ENCODE assay signal across 29 cellular contexts in genomic region chr6:69693749-69694148, GRCh38.
DNase-seq lines count a peak whose midpoint lies in the region; ATAC-seq, FAIRE-seq and TF ChIP-seq lines count a peak whose summit lies in the region.
"Had no signal": no experiment of that assay in that cellular context is flagged by ENCODE, and none has a peak within 500 bp of the region (broad histone marks: within the 10 kb centered on the region; RNA-seq: fewer than 3 reads in every experiment).

No MANE protein-coding gene starts in this region.

- TF ChIP-seq EP300 in upper lobe of left lung (IDR thresholded peaks at IDR 0.05), result no peak

- CTCF ChIA-PET in CD4-positive, alpha-beta memory T cell (lab: Charles Lee; ENCODE audit: partially characterized antibody), result no interaction called here

- TF ChIP-seq CTCF in AG10803 (conservative IDR thresholded peaks at IDR 0.05; ENCODE audit: low read length), result no peak
- TF ChIP-seq CTCF in fibroblast of mammary gland (conservative IDR thresholded peaks at IDR 0.05; ENCODE audit: control insufficient read depth, insufficient read depth, low read depth, low read length), result no peak
- TF ChIP-seq CTCF in osteocyte (IDR thresholded peaks at IDR 0.05), result no peak
- TF ChIP-seq CTCF in upper lobe of left lung (IDR thresholded peaks at IDR 0.05), result no peak

- DNase-seq in AG10803 (ENCODE audit: low read depth) (peak; percentile 16), HS-5 (ENCODE audit: low read depth) (peak; percentile 2), fibroblast of mammary gland (ENCODE audit: low read depth) (peak; percentile 40), osteocyte (ENCODE audit: extremely low spot score, unreplicated experiment) (no peak), H54 (ENCODE audit: insufficient read length, low spot score) (no peak), upper lobe of left lung (no peak), NCI-H1436 treated with DMSO at 0.1 percent for 48 hours (lab: John Stamatoyannopoulos, UW) (no peak)
- DNase-seq in CD4-positive, alpha-beta memory T cell, result no peak
- DNase-seq: activated CD4-positive, alpha-beta memory T cell treated with anti-CD3 and anti-CD28 coated beads, Interleukin-2, amount 10 ng/mL, durations not matched to agents 7 days and 5 days; activated CD4-positive, alpha-beta T cell treated with anti-CD3 and anti-CD28 coated beads for 1 hour; activated effector memory CD4-positive, alpha-beta T cell treated with Interleukin-2 at 50 U/mL for 16 hours; activated naive CD8-positive, alpha-beta T cell treated with anti-CD3 and anti-CD28 coated beads, Interleukin-2, amount 10 ng/mL, durations not matched to agents 7 days and 5 days; DMS53; gastrocnemius medialis; mesendoderm; MV-4-11; NCI-H446 treated with DMSO at 0.1 percent for 48 hours; RPMI8226; sigmoid colon; stimulated activated naive CD8-positive, alpha-beta T cell treated with anti-CD3 and anti-CD28 coated beads, Interleukin-15, amount 100 ng/mL, for 72 hours; thyroid gland had no signal

- no peak for ATAC-seq in upper lobe of left lung (ENCODE audit: low FRiP score in 2 of 2)
- ATAC-seq: gastrocnemius medialis; left lobe of liver; stimulated activated naive CD8-positive, alpha-beta T cell treated with anti-CD3 and anti-CD28 coated beads, Interleukin-15, amount 100 ng/mL, for 72 hours had no signal

- H3K27ac ChIP-seq in upper lobe of left lung, result no peak overlapping the region
- no peak overlapping the region for H3K27ac ChIP-seq in CD4-positive, alpha-beta memory T cell (ENCODE audit: low read depth, low read length)
- H3K27ac ChIP-seq: BLaER1, gastrocnemius medialis, hepatocyte, KMS-11, sigmoid colon, thyroid gland had no signal

- peaks cover 34% of the 10 kb centered on the region for H3K4me1 Mint-ChIP-seq in osteocyte (ENCODE audit: unreplicated experiment)
- H3K4me1 Mint-ChIP-seq in CD4-positive, alpha-beta memory T cell, result peaks cover 0 to 18% (median 5%) of the 10 kb centered on the region in 4 donors

- no peaks in the 10 kb centered on the region for H3K27me3 Mint-ChIP-seq in osteocyte (ENCODE audit: unreplicated experiment)
- no peaks in the 10 kb centered on the region for H3K27me3 Mint-ChIP-seq in CD4-positive, alpha-beta memory T cell
- H3K27me3 Mint-ChIP-seq: activated CD4-positive, alpha-beta memory T cell treated with anti-CD3 and anti-CD28 coated beads, Interleukin-2, amount 10 ng/mL, durations not matched to agents 7 days and 5 days; activated naive CD8-positive, alpha-beta T cell treated with anti-CD3 and anti-CD28 coated beads, Interleukin-2, amount 10 ng/mL, durations not matched to agents 7 days and 5 days; progenitor cell of endocrine pancreas; stimulated activated naive CD8-positive, alpha-beta T cell treated with anti-CD3 and anti-CD28 coated beads, Interleukin-15, amount 100 ng/mL, for 72 hours had no signal

- intact Hi-C loops in CD4-positive, alpha-beta memory T cell (cut with micrococcal nuclease), result no loop called here

- no peaks in the 10 kb centered on the region for H3K4me1 ChIP-seq in upper lobe of left lung
- no peaks in the 10 kb centered on the region for H3K4me1 ChIP-seq in CD4-positive, alpha-beta memory T cell (ENCODE audit: insufficient read depth, low read length)
- H3K4me1 ChIP-seq: BLaER1, gastrocnemius medialis, HAP-1, sigmoid colon, thyroid gland had no signal

- POLR2A ChIA-PET in CD4-positive, alpha-beta memory T cell (lab: Charles Lee; ENCODE audit: partially characterized antibody), result no interaction called here

- H3K4me3 ChIP-seq in AG10803 (ENCODE audit: low read length), result no peak overlapping the region
- H3K4me3 ChIP-seq in fibroblast of mammary gland (ENCODE audit: control insufficient read depth, low read depth, low read length), result no peak overlapping the region
- no peak overlapping the region for H3K4me3 ChIP-seq in upper lobe of left lung
- H3K4me3 ChIP-seq in CD4-positive, alpha-beta memory T cell (ENCODE audit: low read length in 2 of 2), result no peak overlapping the region
- H3K4me3 ChIP-seq: BLaER1, gastrocnemius medialis, HAP-1, hepatocyte, sigmoid colon, thyroid gland had no signal

- H3K9me3 Mint-ChIP-seq in osteocyte (ENCODE audit: unreplicated experiment), result no peaks in the 10 kb centered on the region
- no peaks in the 10 kb centered on the region for H3K9me3 Mint-ChIP-seq in CD4-positive, alpha-beta memory T cell
- H3K9me3 Mint-ChIP-seq: activated CD4-positive, alpha-beta memory T cell treated with anti-CD3 and anti-CD28 coated beads, Interleukin-2, amount 10 ng/mL, durations not matched to agents 7 days and 5 days; activated naive CD8-positive, alpha-beta T cell treated with anti-CD3 and anti-CD28 coated beads, Interleukin-2, amount 10 ng/mL, durations not matched to agents 7 days and 5 days; stimulated activated naive CD8-positive, alpha-beta T cell treated with anti-CD3 and anti-CD28 coated beads, Interleukin-15, amount 100 ng/mL, for 72 hours; T-helper 1 cell treated with Interleukin-12 subunit alpha and Interleukin-12 subunit beta and Interleukin-4 antibody, amounts not matched to agents 30 μg/mL and 1 μg/mL, for 36 hours had no signal

- H3K9me3 ChIP-seq in upper lobe of left lung, result no peaks in the 10 kb centered on the region
- no peaks in the 10 kb centered on the region for H3K9me3 ChIP-seq in CD4-positive, alpha-beta memory T cell (ENCODE audit: control insufficient read depth in 1 of 2, low read length in 2 of 2)
- H3K9me3 ChIP-seq: BLaER1, gastrocnemius medialis, HAP-1, sigmoid colon, thyroid gland had no signal

- no peaks in the 10 kb centered on the region for H3K27me3 ChIP-seq in upper lobe of left lung
- H3K27me3 ChIP-seq in CD4-positive, alpha-beta memory T cell (ENCODE audit: insufficient read depth, low read length), result no peaks in the 10 kb centered on the region
- H3K27me3 ChIP-seq: BLaER1, gastrocnemius medialis, hepatocyte, sigmoid colon, thyroid gland had no signal

- H3K4me3 Mint-ChIP-seq in osteocyte (ENCODE audit: unreplicated experiment), result no peak overlapping the region
- H3K4me3 Mint-ChIP-seq in CD4-positive, alpha-beta memory T cell, result no peak overlapping the region
- H3K4me3 Mint-ChIP-seq: activated CD4-positive, alpha-beta memory T cell treated with anti-CD3 and anti-CD28 coated beads, Interleukin-2, amount 10 ng/mL, durations not matched to agents 7 days and 5 days; activated naive CD8-positive, alpha-beta T cell treated with anti-CD3 and anti-CD28 coated beads, Interleukin-2, amount 10 ng/mL, durations not matched to agents 7 days and 5 days; stimulated activated naive CD8-positive, alpha-beta T cell treated with anti-CD3 and anti-CD28 coated beads, Interleukin-15, amount 100 ng/mL, for 72 hours; T-helper 1 cell treated with Interleukin-12 subunit alpha and Interleukin-12 subunit beta and Interleukin-4 antibody, amounts not matched to agents 30 μg/mL and 1 μg/mL, for 36 hours had no signal

- peak overlapping the region; percentile 64 for H3K27ac Mint-ChIP-seq in osteocyte (ENCODE audit: unreplicated experiment)
- peak overlapping the region in 2 of 7 donors; percentile 1 to 27 for H3K27ac Mint-ChIP-seq in CD4-positive, alpha-beta memory T cell
- H3K27ac Mint-ChIP-seq: activated CD4-positive, alpha-beta memory T cell treated with anti-CD3 and anti-CD28 coated beads, Interleukin-2, amount 10 ng/mL, durations not matched to agents 7 days and 5 days; activated naive CD8-positive, alpha-beta T cell treated with anti-CD3 and anti-CD28 coated beads, Interleukin-2, amount 10 ng/mL, durations not matched to agents 7 days and 5 days; progenitor cell of endocrine pancreas; stimulated activated naive CD8-positive, alpha-beta T cell treated with anti-CD3 and anti-CD28 coated beads, Interleukin-15, amount 100 ng/mL, for 72 hours; T-helper 1 cell treated with Interleukin-12 subunit alpha and Interleukin-12 subunit beta and Interleukin-4 antibody, amounts not matched to agents 30 μg/mL and 1 μg/mL, for 36 hours had no signal

- peaks cover 0 to 21% (median 0%) of the 10 kb centered on the region in 4 donors for H3K36me3 ChIP-seq in upper lobe of left lung
- H3K36me3 ChIP-seq in CD4-positive, alpha-beta memory T cell (ENCODE audit: insufficient read depth, low read length), result peaks cover 8% of the 10 kb centered on the region
- H3K36me3 ChIP-seq: HAP-1 had no signal

- H3K36me3 Mint-ChIP-seq in osteocyte (ENCODE audit: unreplicated experiment), result peaks cover 32% of the 10 kb centered on the region
- peaks cover 52 to 56% of the 10 kb centered on the region in 2 donors for H3K36me3 Mint-ChIP-seq in CD4-positive, alpha-beta memory T cell

- FAIRE-seq in H54 (lab: Jason Lieb, UNC), result no peak
- FAIRE-seq: endothelial cell of umbilical vein had no signal

- no peak for TF ChIP-seq POLR2A in H54 (IDR thresholded peaks at IDR 0.05; ENCODE audit: low read depth, low read length)
- no peak for TF ChIP-seq POLR2A in upper lobe of left lung (IDR thresholded peaks at IDR 0.05)

Comparison
In these comparisons a context has a peak if more than half of its experiments do, and no peak if none do; other contexts are left out.
1. DNase-seq: peak in AG10803 (single experiment), HS-5 (single experiment) and fibroblast of mammary gland (single experiment); none in osteocyte (single experiment), H54 (single experiment), upper lobe of left lung (0 of 2), NCI-H1436 treated with DMSO at 0.1 percent for 48 hours (single experiment) and CD4-positive, alpha-beta memory T cell (0 of 5).